10 cellular contexts compared by ENCODE assay signal in the genomic region with DNA sequence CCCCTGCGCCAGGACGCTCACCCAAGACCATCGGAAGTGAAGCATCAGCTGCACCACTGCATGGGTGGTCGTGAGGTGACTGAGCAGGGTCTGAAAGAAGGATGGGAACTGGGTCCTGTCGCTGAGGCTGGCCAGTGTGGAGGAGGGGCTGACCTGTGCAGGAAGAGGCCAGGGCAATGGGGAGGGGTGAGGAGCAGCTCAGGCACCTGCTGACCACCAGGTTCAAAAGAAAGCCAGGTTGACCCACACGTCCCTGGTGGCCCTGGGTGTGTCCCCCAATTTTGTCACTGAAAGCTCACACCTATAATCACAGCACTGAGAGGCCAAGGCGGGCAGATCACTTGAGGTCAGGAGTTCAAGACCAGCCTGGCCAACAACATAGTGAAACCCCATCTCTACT. TPM values are rescaled to one million over a fixed set of nuclear protein-coding genes. Genes with fewer than 3 reads are reported as not detected.
"Had no signal": no experiment of that assay in that cellular context is flagged by ENCODE, and none has a peak within 500 bp of the region (broad histone marks: within the 10 kb centered on the region; RNA-seq: fewer than 3 reads in every experiment).

No MANE protein-coding gene starts in this region.

- H3K4me3 ChIP-seq: GM23248, GM23338, HAP-1 had no signal

- ATAC-seq: GM23338, HCT116 had no signal

- H3K4me1 ChIP-seq: HAP-1 had no signal

- H3K27ac ChIP-seq: GM23248 had no signal

- H3K4me2 ChIP-seq: GM23338 had no signal

- H3K36me3 ChIP-seq: HAP-1 had no signal

- DNase-seq: GM23248, GOT3, H7, H9, HCEC 1CT, HFFc6 had no signal

- H2AFZ ChIP-seq: GM23248, GM23338 had no signal

- H3K27ac Mint-ChIP-seq: GM23338, H9, HFFc6 had no signal

- H3K4me1 Mint-ChIP-seq: GM23338, H9 had no signal

- H3K4me3 Mint-ChIP-seq: GM23338, H9, HFFc6 had no signal

RNA-seq across cellular contexts. Expression of a gene that starts 13.7 kb away (rescaled TPM):
- total RNA-seq: GM23248, H4, H7, HFFc6 had no signal

RNA-seq across cellular contexts. Expression of a gene that starts 39.0 kb away (rescaled TPM):
- total RNA-seq: H4 had no signal

RNA-seq across cellular contexts. Expression of a gene that starts 45.8 kb away (rescaled TPM):
- total RNA-seq: GM23248, GM23338, H4 had no signal
